In genomic region chr14:56581041-56581727, GRCh38 we compare ENCODE assay signal across 9 cellular contexts. TPM values are rescaled to one million over a fixed set of nuclear protein-coding genes. Genes with fewer than 3 reads are reported as not detected.
A peak's percentile ranks its signal among the peaks of the same experiment; 100 is the strongest.
DNase-seq lines count a peak whose midpoint lies in the region; ATAC-seq and TF ChIP-seq lines count a peak whose summit lies in the region.
"Had no signal": no experiment of that assay in that cellular context is flagged by ENCODE, and none has a peak within 500 bp of the region (broad histone marks: within the 10 kb centered on the region; RNA-seq: fewer than 3 reads in every experiment).

No MANE protein-coding gene starts in this region.

- no peaks in the 10 kb centered on the region for H4K20me1 ChIP-seq in OCI-LY1 (ENCODE audit: insufficient read depth, low read length)

- peak overlapping the region; percentile 100 for H3K4me2 ChIP-seq in OCI-LY1 (ENCODE audit: low read length)

- H3K27me3 ChIP-seq in OCI-LY1 (ENCODE audit: insufficient read depth, low read length): no peaks in the 10 kb centered on the region

- no peaks in the 10 kb centered on the region for H3K27me3 Mint-ChIP-seq in activated CD4-positive, alpha-beta T cell treated with anti-CD3 and anti-CD28 coated beads, Interleukin-2, amount 10 ng/mL, durations not matched to agents 7 days and 5 days
- H3K27me3 Mint-ChIP-seq in stimulated activated naive B cell treated with anti-CD40 and anti-IgM and Interleukin-4, amounts not matched to agents 10 μg/mL and 1 μg/mL and 100 μg/mL, for 72 hours: no peaks in the 10 kb centered on the region

- H3K36me3 ChIP-seq in OCI-LY1 (ENCODE audit: insufficient read depth, low read length): peaks cover 9% of the 10 kb centered on the region; the same call in 1 of the 2 replicates

- peaks cover 32% of the 10 kb centered on the region for H3K4me1 Mint-ChIP-seq in activated CD4-positive, alpha-beta T cell treated with anti-CD3 and anti-CD28 coated beads, Interleukin-2, amount 10 ng/mL, durations not matched to agents 7 days and 5 days
- H3K4me1 Mint-ChIP-seq in stimulated activated naive B cell treated with anti-CD40 and anti-IgM and Interleukin-4, amounts not matched to agents 10 μg/mL and 1 μg/mL and 100 μg/mL, for 72 hours: peaks cover 25 to 38% of the 10 kb centered on the region in 2 donors

- no peak overlapping the region for H3K27ac ChIP-seq in OCI-LY1 (ENCODE audit: low read depth, low read length, poor library complexity, severe bottlenecking)

- no peak overlapping the region for H2AFZ ChIP-seq in OCI-LY1 (ENCODE audit: low read length)

- H3K9me3 Mint-ChIP-seq in activated CD4-positive, alpha-beta T cell treated with anti-CD3 and anti-CD28 coated beads, Interleukin-2, amount 10 ng/mL, durations not matched to agents 7 days and 5 days: no peaks in the 10 kb centered on the region
- no peaks in the 10 kb centered on the region for H3K9me3 Mint-ChIP-seq in stimulated activated naive B cell treated with anti-CD40 and anti-IgM and Interleukin-4, amounts not matched to agents 10 μg/mL and 1 μg/mL and 100 μg/mL, for 72 hours

- H3K9me3 ChIP-seq in OCI-LY1 (ENCODE audit: low read length): no peaks in the 10 kb centered on the region

- ATAC-seq in stimulated activated naive B cell treated with anti-CD40 and anti-IgM and Interleukin-4, amounts not matched to agents 10 μg/mL and 1 μg/mL and 100 μg/mL, for 72 hours (replicated peaks): peak; percentile 21 to 44
- no peak for ATAC-seq in GM19452 (IDR thresholded peaks at IDR 0.05; ENCODE audit: unreplicated experiment)

- H3K9ac ChIP-seq in OCI-LY1 (ENCODE audit: low read length): peak overlapping the region; percentile 93

- CTCF ChIA-PET in activated CD4-positive, alpha-beta T cell treated with anti-CD3 and anti-CD28 coated beads, Interleukin-2, amount 10 ng/mL, durations not matched to agents 7 days and 5 days (lab: Charles Lee): no interaction called here

- POLR2A ChIA-PET in activated CD4-positive, alpha-beta T cell treated with anti-CD3 and anti-CD28 coated beads, Interleukin-2, amount 10 ng/mL, durations not matched to agents 7 days and 5 days (lab: Charles Lee): no interaction called here

- H3F3A ChIP-seq in OCI-LY1 (ENCODE audit: insufficient read depth, low read length): no peaks in the 10 kb centered on the region

- TF ChIP-seq CTCF in OCI-LY1 (IDR thresholded peaks at IDR 0.05; ENCODE audit: low read length) (no peak), fibroblast of pulmonary artery (IDR thresholded peaks at IDR 0.05; ENCODE audit: low read length, missing control alignments) (no peak)

- DNase-seq in activated CD4-positive, alpha-beta T cell treated with anti-CD3 and anti-CD28 coated beads, Interleukin-2, amount 10 ng/mL, durations not matched to agents 7 days and 5 days: no peak
- no peak for DNase-seq in activated CD4-positive, alpha-beta T cell treated with anti-CD3 and anti-CD28 coated beads, Interleukin-2, amount 50 U/mL, for 1 hour
- DNase-seq in fibroblast of pulmonary artery (ENCODE audit: low read depth) (no peak), NCI-H1105 treated with DMSO at 0.1 percent for 48 hours (lab: John Stamatoyannopoulos, UW) (no peak)
- DNase-seq in stimulated activated naive B cell treated with anti-CD40 and anti-IgM and Interleukin-4, amounts not matched to agents 10 μg/mL and 1 μg/mL and 100 μg/mL, for 72 hours: no peak
- DNase-seq in stimulated activated CD4-positive, alpha-beta T cell treated with anti-CD3 and anti-CD28 coated beads, Interleukin-2, amount 100 ng/mL, for 48 hours: no peak
- DNase-seq: central memory CD4-positive, alpha-beta T cell had no signal

- peaks cover 25% of the 10 kb centered on the region for H3K4me1 ChIP-seq in OCI-LY1 (ENCODE audit: insufficient read depth, low read length, severe bottlenecking)

- no peak overlapping the region for H3K27ac Mint-ChIP-seq in activated CD4-positive, alpha-beta T cell treated with anti-CD3 and anti-CD28 coated beads, Interleukin-2, amount 10 ng/mL, durations not matched to agents 7 days and 5 days
- peak overlapping the region; percentile 25 for H3K27ac Mint-ChIP-seq in stimulated activated naive B cell treated with anti-CD40 and anti-IgM and Interleukin-4, amounts not matched to agents 10 μg/mL and 1 μg/mL and 100 μg/mL, for 72 hours

- H3K9me2 ChIP-seq in OCI-LY1 (ENCODE audit: low read depth, low read length): no peaks in the 10 kb centered on the region

- H3K36me3 Mint-ChIP-seq in activated CD4-positive, alpha-beta T cell treated with anti-CD3 and anti-CD28 coated beads, Interleukin-2, amount 10 ng/mL, durations not matched to agents 7 days and 5 days (ENCODE audit: low read depth): peaks cover 10% of the 10 kb centered on the region
- H3K36me3 Mint-ChIP-seq in stimulated activated naive B cell treated with anti-CD40 and anti-IgM and Interleukin-4, amounts not matched to agents 10 μg/mL and 1 μg/mL and 100 μg/mL, for 72 hours: peaks cover 0 to 3% of the 10 kb centered on the region in 2 donors

- H3K4me3 Mint-ChIP-seq in activated CD4-positive, alpha-beta T cell treated with anti-CD3 and anti-CD28 coated beads, Interleukin-2, amount 10 ng/mL, durations not matched to agents 7 days and 5 days: peak overlapping the region; percentile 88
- H3K4me3 Mint-ChIP-seq in stimulated activated naive B cell treated with anti-CD40 and anti-IgM and Interleukin-4, amounts not matched to agents 10 μg/mL and 1 μg/mL and 100 μg/mL, for 72 hours: peak overlapping the region; percentile 85 to 93

- H3K4me3 ChIP-seq in OCI-LY1 (ENCODE audit: low read depth, low read length, poor library complexity, severe bottlenecking): peak overlapping the region; percentile 97
- peak overlapping the region; percentile 81 for H3K4me3 ChIP-seq in fibroblast of pulmonary artery (replicated peaks; ENCODE audit: low read depth, low read length)

- peaks cover 33% of the 10 kb centered on the region for H3K79me2 ChIP-seq in OCI-LY1 (ENCODE audit: insufficient read depth, low read length)

RNA-seq across cellular contexts. Expression of gene TMEM260, which starts 1.6 kb away (rescaled TPM):
- 10 to 100 TPM; 20.0 to 23.0 TPM for total RNA-seq in activated CD4-positive, alpha-beta T cell treated with anti-CD3 and anti-CD28 coated beads, Interleukin-2, amount 10 ng/mL, durations not matched to agents 7 days and 5 days
